In genomic region chr2:62724886-62725711, GRCh38 we compare ENCODE assay signal across 8 cellular contexts. TPM values are rescaled to one million over a fixed set of nuclear protein-coding genes. Genes with fewer than 3 reads are reported as not detected.
DNase-seq lines count a peak whose midpoint lies in the region; ATAC-seq and TF ChIP-seq lines count a peak whose summit lies in the region.

No MANE protein-coding gene starts in this region.

- WGBS in upper lobe of left lung, 2 donors: 89 to 90% methylated on average over 3 to 10 of the region's 10 CpGs

- H3K36me3 ChIP-seq in HEK293 (ENCODE audit: control insufficient read depth in 2 of 2, insufficient read depth in 1 of 2, low read length in 2 of 2): no peaks in the 10 kb centered on the region; a peak in 1 of 3 replicates
- H3K36me3 ChIP-seq in upper lobe of left lung: no peaks in the 10 kb centered on the region

- no peaks in the 10 kb centered on the region for H3K9me3 ChIP-seq in HEK293 (ENCODE audit: control insufficient read depth, insufficient read depth, low read depth, low read length)
- peaks cover 0 to 8% (median 1%) of the 10 kb centered on the region in 4 donors for H3K9me3 ChIP-seq in upper lobe of left lung

- peaks cover 3% of the 10 kb centered on the region for H3K4me1 ChIP-seq in HEK293 (ENCODE audit: control insufficient read depth, insufficient read depth, low read length)
- peaks cover 0 to 6% (median 0%) of the 10 kb centered on the region in 4 donors for H3K4me1 ChIP-seq in upper lobe of left lung

- TF ChIP-seq CTCF in HEK293 (tag by site-specific recombination; IDR thresholded peaks at IDR 0.05): no peak
- peak in 2 of 6 experiments; percentile 9 to 25 for TF ChIP-seq CTCF in upper lobe of left lung (IDR thresholded peaks at IDR 0.05)

- H3K4me3 ChIP-seq in HEK293 (ENCODE audit: low read depth, low read length): no peak overlapping the region
- no peak overlapping the region for H3K4me3 ChIP-seq in upper lobe of left lung

- DNase-seq in 8988T: peak; percentile 24
- peak; percentile 42 to 45 for DNase-seq in activated T-cell treated with anti-CD3 and anti-CD28 coated beads, Interleukin-2, amount 50 U/mL, for 48 hours
- peak; percentile 63 for DNase-seq in islet precursor cell
- DNase-seq in upper lobe of left lung: peak; percentile 27 to 70
- no peak for DNase-seq in DMS153 treated with DMSO at 0.1 percent for 48 hours (lab: John Stamatoyannopoulos, UW; ENCODE audit: unreplicated experiment)

- CTCF ChIA-PET in HEK293 (lab: Yijun Ruan, JAX): interaction anchor here (0.6 kb wide), 1 partner anchor 168 kb away, joined by 3 read pairs; no protein-coding TSS in a partner anchor

- ATAC-seq in upper lobe of left lung (ENCODE audit: low FRiP score in 2 of 2) (peak; percentile 16 to 59), HG03439 (IDR thresholded peaks at IDR 0.05; ENCODE audit: unreplicated experiment) (no peak), GM21447 (IDR thresholded peaks at IDR 0.05; ENCODE audit: unreplicated experiment) (no peak)

- H3K27ac ChIP-seq in HEK293 (ENCODE audit: extremely low read depth, low read depth, low read length) (no peak overlapping the region), upper lobe of left lung (no peak overlapping the region)

- TF ChIP-seq EP300 in upper lobe of left lung (IDR thresholded peaks at IDR 0.05): no peak

- POLR2A ChIA-PET in HEK293 (lab: Yijun Ruan, JAX): no interaction called here

- H3K27me3 ChIP-seq in upper lobe of left lung: no peaks in the 10 kb centered on the region

- TF ChIP-seq POLR2A in upper lobe of left lung (IDR thresholded peaks at IDR 0.05): no peak

TF ChIP-seq in HEK293, 187 proteins besides CTCF, POLR2A, EP300 and RAD21:
- no peak for TF ChIP-seq ZNF211 (tag by site-specific recombination; IDR thresholded peaks at IDR 0.05; ENCODE audit: low read depth)
- peak; percentile 39; the same call in 1 of the 2 replicates for TF ChIP-seq ZIC2 (tag by site-specific recombination; IDR thresholded peaks at IDR 0.05)
- no peak for TF ChIP-seq GLIS2 (tag by site-specific recombination; IDR thresholded peaks at IDR 0.05)

RNA-seq across cellular contexts. Expression of gene EHBP1, which starts 19.6 kb away (rescaled TPM):
- total RNA-seq in upper lobe of left lung: 10 to 100 TPM; 36.2 to 78.5 (median 43.2) TPM

Comparison
In these comparisons a context has a peak if more than half of its experiments do, and no peak if none do; other contexts are left out.
1. ATAC-seq: peak in upper lobe of left lung (2 of 2); none in HG03439 (single experiment) and GM21447 (single experiment).